In the genomic region with DNA sequence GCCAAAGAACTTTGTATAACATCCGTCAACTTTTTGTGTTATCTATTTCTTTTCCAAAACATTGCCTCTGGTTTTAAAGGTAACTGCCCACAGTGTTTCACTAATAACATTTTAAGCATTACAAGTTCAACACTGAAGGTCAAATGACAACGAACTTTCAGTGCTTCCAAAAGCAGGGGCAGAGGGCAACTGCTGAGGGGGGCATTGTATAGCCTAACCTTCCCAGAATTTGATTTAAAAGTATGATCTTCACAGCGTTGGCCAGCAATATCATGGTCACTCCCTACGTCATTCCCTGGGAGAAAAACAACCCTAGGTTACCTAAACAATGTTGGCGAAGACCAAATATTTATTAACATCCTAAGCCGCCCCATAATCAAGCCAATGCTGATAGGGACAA, we compare ENCODE assay signal across 18 cellular contexts.
"Had no signal": no experiment of that assay in that cellular context is flagged by ENCODE, and none has a peak within 500 bp of the region (broad histone marks: within the 10 kb centered on the region; RNA-seq: fewer than 3 reads in every experiment).

No MANE protein-coding gene starts in this region.

- H3K27me3 ChIP-seq: brain microvascular endothelial cell had no signal

- ATAC-seq: lower lobe of right lung had no signal

- FAIRE-seq: endometrium, frontal cortex had no signal

- H3K27ac Mint-ChIP-seq: activated T-helper 2 cell treated with anti-CD3 and anti-CD28 coated beads, Interferon-gamma antibody, Interleukin-2, Interleukin-4, amounts not matched to agents 10 μg/mL and 5 μg/mL and 100 μg/mL, durations not matched to agents 14 hours and 24 hours and 36 hours; immature natural killer cell had no signal

- H3K9me3 Mint-ChIP-seq: activated T-helper 2 cell treated with anti-CD3 and anti-CD28 coated beads, Interferon-gamma antibody, Interleukin-2, Interleukin-4, amounts not matched to agents 10 μg/mL and 5 μg/mL and 100 μg/mL, durations not matched to agents 14 hours and 24 hours and 36 hours; immature natural killer cell had no signal

- H3K9me3 ChIP-seq: lower lobe of right lung, prostate gland had no signal

- H3K27ac ChIP-seq: brain microvascular endothelial cell, coronary artery, lower lobe of right lung, prostate gland, WERI-Rb-1 had no signal

- DNase-seq: activated CD4-positive, alpha-beta T cell treated with anti-CD3 and anti-CD28 coated beads for 1 hour; activated naive CD4-positive, alpha-beta T cell treated with Interleukin-2 at 50 U/mL for 16 hours; activated T-cell treated with anti-CD3 and anti-CD28 coated beads for 4 hours; brain microvascular endothelial cell; immature natural killer cell; kidney glomerular epithelial cell; lower lobe of right lung; stimulated activated CD4-positive, alpha-beta T cell treated with anti-CD3 and anti-CD28 coated beads, Interleukin-12 subunit alpha, Interleukin-12 subunit beta, amount 100 ng/mL, for 4 hours; stimulated activated CD4-positive, alpha-beta T cell treated with anti-CD3 and anti-CD28 coated beads, Interleukin-1b, Interleukin-23, amount 100 ng/mL, for 48 hours; stimulated activated CD8-positive, alpha-beta memory T cell treated with anti-CD3 and anti-CD28 coated beads, Interleukin-4, amount 100 ng/mL, for 48 hours; stimulated activated naive CD4-positive, alpha-beta T cell; T-helper 2 cell; WERI-Rb-1 had no signal

- H3K4me3 ChIP-seq: coronary artery, lower lobe of right lung, prostate gland had no signal

- H3K36me3 ChIP-seq: brain microvascular endothelial cell, prostate gland had no signal
